1 cellular context compared by ENCODE assay signal in the genomic region with DNA sequence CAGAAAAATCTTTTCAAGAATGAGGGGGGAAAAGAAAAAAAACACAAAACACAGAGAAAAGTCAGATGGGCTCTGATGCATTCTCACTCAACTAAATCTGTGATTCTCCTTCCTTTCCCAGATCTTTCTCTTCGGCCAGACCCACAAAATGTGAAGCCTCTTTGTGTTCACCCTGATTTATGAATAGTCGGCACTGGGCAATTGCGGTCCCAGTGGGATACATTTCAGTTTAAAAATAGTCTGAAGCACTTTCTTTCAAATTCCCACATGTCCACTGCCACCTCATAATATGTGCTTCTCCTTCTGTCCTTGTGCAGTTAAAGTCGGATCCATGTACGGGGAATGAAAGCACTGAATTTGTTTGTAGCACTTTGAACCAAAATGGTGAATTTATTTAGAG.
TF ChIP-seq lines count a peak whose summit lies in the region.

No MANE protein-coding gene starts in this region.

TF ChIP-seq in IMR-90, 13 proteins besides CTCF, POLR2A, EP300 and RAD21:
- TF ChIP-seq, protein P1, sequence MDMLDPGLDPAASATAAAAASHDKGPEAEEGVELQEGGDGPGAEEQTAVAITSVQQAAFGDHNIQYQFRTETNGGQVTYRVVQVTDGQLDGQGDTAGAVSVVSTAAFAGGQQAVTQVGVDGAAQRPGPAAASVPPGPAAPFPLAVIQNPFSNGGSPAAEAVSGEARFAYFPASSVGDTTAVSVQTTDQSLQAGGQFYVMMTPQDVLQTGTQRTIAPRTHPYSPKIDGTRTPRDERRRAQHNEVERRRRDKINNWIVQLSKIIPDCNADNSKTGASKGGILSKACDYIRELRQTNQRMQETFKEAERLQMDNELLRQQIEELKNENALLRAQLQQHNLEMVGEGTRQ (IDR thresholded peaks at IDR 0.05; ENCODE audit: low read depth, low read length), result no peak
- no peak for TF ChIP-seq CEBPB (IDR thresholded peaks at IDR 0.05; ENCODE audit: low read depth, low read length)
- no peak for TF ChIP-seq MAZ (IDR thresholded peaks at IDR 0.05; ENCODE audit: borderline replicate concordance, low read depth, low read length)
- no peak for TF ChIP-seq MAFK (IDR thresholded peaks at IDR 0.05; ENCODE audit: low read depth, low read length)
- TF ChIP-seq RFX5 (IDR thresholded peaks at IDR 0.05; ENCODE audit: low read depth, low read length), result no peak
TF ChIP-seq in IMR-90: peak in this region for 0.
